8 cellular contexts compared by ENCODE assay signal in the genomic region with DNA sequence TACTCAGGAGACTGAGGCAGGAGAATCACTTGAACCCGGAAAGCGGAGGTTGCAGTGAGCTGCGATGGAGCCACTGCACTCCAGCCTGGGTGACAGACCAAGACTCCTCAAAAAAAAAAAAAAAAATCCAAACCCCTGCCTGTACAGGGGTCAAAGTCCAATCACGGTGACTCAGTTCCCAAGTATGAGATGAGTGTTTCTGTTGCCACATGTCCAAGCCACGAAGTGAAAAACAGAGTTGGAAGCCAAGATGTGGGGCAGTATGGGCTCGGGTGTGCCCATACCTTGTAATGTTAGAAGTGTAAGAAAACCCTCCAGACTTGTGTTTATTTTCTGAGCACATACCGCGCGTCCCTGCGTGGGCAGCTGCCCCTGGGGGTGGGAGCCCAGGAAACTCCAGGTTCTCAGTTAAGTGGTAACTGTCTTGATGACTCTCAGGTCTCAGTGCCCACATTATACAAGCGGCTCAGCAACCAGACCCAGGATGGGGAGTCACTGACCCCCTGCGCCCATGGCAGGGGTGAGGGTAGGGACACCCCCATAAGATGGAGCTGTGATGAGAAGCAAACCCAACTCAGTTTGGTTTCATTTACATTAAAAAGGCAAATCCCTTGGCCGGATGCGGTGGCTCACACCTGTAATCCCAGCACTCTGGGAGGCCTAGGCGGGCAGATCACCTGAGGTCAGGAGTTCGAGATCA. TPM values are rescaled to one million over a fixed set of nuclear protein-coding genes. Genes with fewer than 3 reads are reported as not detected.
DNase-seq lines count a peak whose midpoint lies in the region; ATAC-seq, FAIRE-seq and TF ChIP-seq lines count a peak whose summit lies in the region.

No MANE protein-coding gene starts in this region.

- peak overlapping the region; percentile 82 for H3K9ac ChIP-seq in HepG2 (ENCODE audit: insufficient read depth, low read depth, low read length)

- H3K4me1 ChIP-seq in PC-9 (replicated peaks; ENCODE audit: insufficient read depth) (peaks cover 81% of the 10 kb centered on the region), HepG2 (ENCODE audit: insufficient read depth, low read length) (peaks cover 87% of the 10 kb centered on the region)

- intact Hi-C loops in PC-9 (cut with micrococcal nuclease; ENCODE audit: unreplicated experiment), result loop anchor here (2.0 to 5.0 kb wide), 4 partner anchors 35 to 86 kb away; a partner anchor contains a TSS
- intact Hi-C loops in HepG2 (cut with micrococcal nuclease; ENCODE audit: unreplicated experiment), result loop anchor here (10.0 kb wide), 1 partner anchor 48 kb away; no protein-coding TSS in a partner anchor

- H3K27ac ChIP-seq in PC-9 (peak overlapping the region; percentile 97), HepG2 (ENCODE audit: extremely low read length, insufficient read depth, low read length) (peak overlapping the region; percentile 86)

- no peak for ATAC-seq in GM18505 (IDR thresholded peaks at IDR 0.05; ENCODE audit: unreplicated experiment)
- ATAC-seq in HepG2, result no peak
- no peak for ATAC-seq in GM21528 (IDR thresholded peaks at IDR 0.05; ENCODE audit: low FRiP score, unreplicated experiment)
- no peak for ATAC-seq in HG02759 (IDR thresholded peaks at IDR 0.05; ENCODE audit: unreplicated experiment)
- ATAC-seq in GM18502 (IDR thresholded peaks at IDR 0.05; ENCODE audit: poor library complexity, unreplicated experiment), result no peak

- H3K9me3 ChIP-seq in PC-9 (ENCODE audit: insufficient read depth, low read depth) (peaks cover 8% of the 10 kb centered on the region; the same call in 1 of the 2 replicates), HepG2 (ENCODE audit: low read length) (no peaks in the 10 kb centered on the region)

- peaks cover 25% of the 10 kb centered on the region for H4K20me1 ChIP-seq in PC-9 (ENCODE audit: insufficient read depth)
- peaks cover 15% of the 10 kb centered on the region; the same call in 1 of the 2 replicates for H4K20me1 ChIP-seq in HepG2 (ENCODE audit: insufficient read depth, low read length)

- H2AFZ ChIP-seq in PC-9 (no peak overlapping the region), HepG2 (ENCODE audit: low read length) (no peak overlapping the region)

- TF ChIP-seq POLR2A in GM18505 (IDR thresholded peaks at IDR 0.05; ENCODE audit: borderline replicate concordance, extremely low read depth, insufficient read depth, insufficient read length), result peak; percentile 44
- TF ChIP-seq POLR2A in HepG2 (IDR thresholded peaks at IDR 0.05; ENCODE audit: insufficient read depth in 1 of 2, low read depth in 2 of 2, low read length in 2 of 2), result peak; percentile 41 to 47; a peak in 3 of 4 replicates

- H3K36me3 ChIP-seq in PC-9 (ENCODE audit: low read depth) (no peaks in the 10 kb centered on the region), HepG2 (replicated peaks in 1 of 2; ENCODE audit: control insufficient read depth in 1 of 2, insufficient read depth in 2 of 2, low read length in 2 of 2) (peaks cover 6 to 20% of the 10 kb centered on the region in 2 experiments; a peak in 3 of 5 replicates)

- DNase-seq in PC-9, result peak; percentile 84 to 97
- DNase-seq in astrocyte of the hippocampus (ENCODE audit: low read depth, low spot score), result peak; percentile 98
- DNase-seq in HepG2 (ENCODE audit: low spot score), result peak; percentile 91
- peak; percentile 66 to 86 for DNase-seq in stimulated activated CD8-positive, alpha-beta memory T cell treated with anti-CD3 and anti-CD28 coated beads, Interleukin-7, amount 100 ng/mL, for 48 hours (ENCODE audit: extremely low read depth in 1 of 2, low read depth in 1 of 2)

- POLR2A ChIA-PET in PC-9 (lab: Charles Lee; ENCODE audit: unreplicated experiment), result interaction anchor here (0.5 to 0.7 kb wide), 4 partner anchors 28 to 118 kb away, joined by 3 to 17 read pairs (median 4); no protein-coding TSS in a partner anchor
- POLR2A ChIA-PET in HepG2 (lab: Yijun Ruan, JAX), result interaction anchor here (0.6 to 4.1 kb wide), 9 partner anchors 9 to 167 kb away, joined by 3 to 28 read pairs (median 7); a partner anchor contains a TSS

- peaks cover 19% of the 10 kb centered on the region for H3K79me2 ChIP-seq in PC-9 (ENCODE audit: low read depth)
- H3K79me2 ChIP-seq in HepG2 (ENCODE audit: insufficient read depth, low read length), result peaks cover 11% of the 10 kb centered on the region

- no peak for TF ChIP-seq RAD21 in HepG2 (CRISPR knock-in tag; IDR thresholded peaks at IDR 0.05)

- BruUV-seq in PC-9 (replicated peaks; lab: Mats Ljungman, UMichigan), result no TSS peak
- BruUV-seq in HepG2 (replicated peaks; lab: Mats Ljungman, UMichigan), result no TSS peak

- TF ChIP-seq EP300 in HepG2 (IDR thresholded peaks at IDR 0.05; ENCODE audit: low read depth in 2 of 2, low read length in 2 of 2), result peak in 1 of 2 experiments; percentile 67; a peak in 2 of 4 replicates
- no peak for TF ChIP-seq EP300 in HepG2 (CRISPR knock-in tag; IDR thresholded peaks at IDR 0.05; ENCODE audit: borderline replicate concordance)

- H3K4me2 ChIP-seq in PC-9 (peak overlapping the region; percentile 82), HepG2 (ENCODE audit: low read depth, low read length) (peak overlapping the region; percentile 92)

- TF ChIP-seq CTCF in PC-9 (conservative IDR thresholded peaks at IDR 0.05) (no peak), HepG2 (CRISPR knock-in tag; IDR thresholded peaks at IDR 0.05) (no peak)

- 21% methylated on average over 16 of the region's 16 CpGs for WGBS in HepG2 (ENCODE audit: low lambda C conversion rate)

- no peaks in the 10 kb centered on the region for H3K9me2 ChIP-seq in PC-9 (ENCODE audit: insufficient read depth)

- H3K27me3 ChIP-seq in PC-9 (ENCODE audit: insufficient read depth, low read depth) (no peaks in the 10 kb centered on the region), HepG2 (ENCODE audit: control insufficient read depth in 1 of 2, insufficient read depth in 2 of 2, low read length in 2 of 2) (no peaks in the 10 kb centered on the region)

- H3K4me3 ChIP-seq in PC-9 (peak overlapping the region; percentile 49; the same call in 1 of the 2 replicates), HepG2 (replicated peaks in 1 of 3; ENCODE audit: insufficient read depth in 1 of 3, low read depth in 2 of 3, low read length in 3 of 3) (peak overlapping the region; percentile 18 to 67 (median 30); a peak in 5 of 6 replicates)

- peak; percentile 23 for FAIRE-seq in HepG2 (lab: Jason Lieb, UNC)

- in situ Hi-C loops in HepG2 (cut with HindIII; ENCODE audit: extremely low pct_ligation_motif_present, low pct_unique_long_range_greater_than_20kb), result loop anchor here (5.0 kb wide), 1 partner anchor 35 kb away; a partner anchor contains a TSS

- peaks cover 82% of the 10 kb centered on the region for H3F3A ChIP-seq in PC-9 (ENCODE audit: insufficient read depth, low read depth)

- CTCF ChIA-PET in PC-9 (lab: Charles Lee) (interaction anchor here (0.6 to 0.7 kb wide), 3 partner anchors 53 to 317 kb away, joined by 3 to 4 read pairs (median 3); no protein-coding TSS in a partner anchor), HepG2 (lab: Yijun Ruan, JAX; ENCODE audit: low intra/inter-chr PET ratio, low total read pairs) (no interaction called here)

RNA-seq across cellular contexts. Expression of a gene that starts 1.2 kb away (rescaled TPM):
- total RNA-seq in PC-9 (2021) (465 and 489 TPM in 2 replicates), HepG2 (2016; rRNA removed; fragmentation: Illumina TruSeq; extraction: Trizol) (426 and 535 TPM in 2 replicates)
- 2,785 and 3,522 TPM in 2 replicates for total RNA-seq in HepG2 (2016; cell fraction: cytosol; rRNA removed; fragmentation: Illumina TruSeq; extraction: Trizol; ENCODE audit: low read depth)
- total RNA-seq in HepG2 (2016; cell fraction: insoluble cytoplasmic fraction; rRNA removed; fragmentation: Illumina TruSeq; extraction: Trizol), result 340 and 561 TPM in 2 replicates
- total RNA-seq in HepG2 (2016; cell fraction: membrane; rRNA removed; fragmentation: Illumina TruSeq; extraction: Trizol), result 1,902 and 2,313 TPM in 2 replicates
- 168 and 177 TPM in 2 replicates for total RNA-seq in HepG2 (2016; cell fraction: nucleus; rRNA removed; fragmentation: Illumina TruSeq; extraction: Trizol)
- 613 and 728 TPM in 2 replicates for polyA plus RNA-seq in HepG2 (2011; rRNA removed)
- polyA plus RNA-seq in HepG2 (2011; cell fraction: cytosol; rRNA removed), result 837 and 1,257 TPM in 2 replicates
- polyA plus RNA-seq in HepG2 (2011; cell fraction: nucleus; rRNA removed), result 557 and 562 TPM in 2 replicates
- 539 and 705 TPM in 2 replicates for polyA plus RNA-seq in HepG2 (2012)
- 3,701 and 4,930 TPM in 2 replicates for polyA plus RNA-seq in HepG2 (2016; cell fraction: cytosol; fragmentation: Illumina TruSeq; extraction: Trizol; ENCODE audit: low read depth)
- 454 and 583 TPM in 2 replicates for polyA plus RNA-seq in HepG2 (2016; cell fraction: insoluble cytoplasmic fraction; fragmentation: Illumina TruSeq; extraction: Trizol; ENCODE audit: low read depth)
- 2,313 and 2,706 TPM in 2 replicates for polyA plus RNA-seq in HepG2 (2016; cell fraction: membrane; fragmentation: Illumina TruSeq; extraction: Trizol; ENCODE audit: low read depth)
- 387 and 420 TPM in 2 replicates for polyA plus RNA-seq in HepG2 (2016; cell fraction: nucleus; fragmentation: Illumina TruSeq; extraction: Trizol; ENCODE audit: insufficient read depth, low read depth)
- 195 and 435 TPM in 2 replicates for polyA minus RNA-seq in HepG2 (2011; rRNA and poly(A)+ RNA removed; ENCODE audit: low replicate concordance)
- polyA minus RNA-seq in HepG2 (2011; cell fraction: cytosol; rRNA and poly(A)+ RNA removed), result 211 and 241 TPM in 2 replicates
- 51.6 and 73.4 TPM in 2 replicates for polyA minus RNA-seq in HepG2 (2011; cell fraction: nucleus; rRNA and poly(A)+ RNA removed)

RNA-seq across cellular contexts. Expression of a gene that starts 7.4 kb away (rescaled TPM):
- total RNA-seq in PC-9 (2021) (180 and 237 TPM in 2 replicates), HepG2 (2016; rRNA removed; fragmentation: Illumina TruSeq; extraction: Trizol) (140 TPM in 2 replicates)
- 43.4 and 44.8 TPM in 2 replicates for total RNA-seq in HepG2 (2016; cell fraction: cytosol; rRNA removed; fragmentation: Illumina TruSeq; extraction: Trizol; ENCODE audit: low read depth)
- total RNA-seq in HepG2 (2016; cell fraction: insoluble cytoplasmic fraction; rRNA removed; fragmentation: Illumina TruSeq; extraction: Trizol), result 135 and 141 TPM in 2 replicates
- total RNA-seq in HepG2 (2016; cell fraction: membrane; rRNA removed; fragmentation: Illumina TruSeq; extraction: Trizol), result 89.0 and 92.5 TPM in 2 replicates
- total RNA-seq in HepG2 (2016; cell fraction: nucleus; rRNA removed; fragmentation: Illumina TruSeq; extraction: Trizol), result 54.0 and 55.3 TPM in 2 replicates
- 272 and 305 TPM in 2 replicates for polyA plus RNA-seq in HepG2 (2011; rRNA removed)
- 222 and 337 TPM in 2 replicates for polyA plus RNA-seq in HepG2 (2011; cell fraction: cytosol; rRNA removed)
- 150 and 188 TPM in 2 replicates for polyA plus RNA-seq in HepG2 (2011; cell fraction: nucleus; rRNA removed)
- 201 and 222 TPM in 2 replicates for polyA plus RNA-seq in HepG2 (2012)
- polyA plus RNA-seq in HepG2 (2016; cell fraction: cytosol; fragmentation: Illumina TruSeq; extraction: Trizol; ENCODE audit: low read depth), result 94.9 and 102 TPM in 2 replicates
- polyA plus RNA-seq in HepG2 (2016; cell fraction: insoluble cytoplasmic fraction; fragmentation: Illumina TruSeq; extraction: Trizol; ENCODE audit: low read depth), result 246 and 282 TPM in 2 replicates
- polyA plus RNA-seq in HepG2 (2016; cell fraction: membrane; fragmentation: Illumina TruSeq; extraction: Trizol; ENCODE audit: low read depth), result 145 and 159 TPM in 2 replicates
- polyA plus RNA-seq in HepG2 (2016; cell fraction: nucleus; fragmentation: Illumina TruSeq; extraction: Trizol; ENCODE audit: insufficient read depth, low read depth), result 179 TPM in 2 replicates
- polyA minus RNA-seq in HepG2 (2011; rRNA and poly(A)+ RNA removed; ENCODE audit: low replicate concordance), result 343 and 389 TPM in 2 replicates
- polyA minus RNA-seq in HepG2 (2011; cell fraction: cytosol; rRNA and poly(A)+ RNA removed), result 104 and 129 TPM in 2 replicates
- polyA minus RNA-seq in HepG2 (2011; cell fraction: nucleus; rRNA and poly(A)+ RNA removed), result 39.5 and 42.0 TPM in 2 replicates

RNA-seq across cellular contexts. Expression of a gene that starts 35.6 kb away (rescaled TPM):
- total RNA-seq in PC-9 (2021), result 20.2 and 20.6 TPM in 2 replicates
- total RNA-seq in HepG2 (2016; rRNA removed; fragmentation: Illumina TruSeq; extraction: Trizol), result 0.48 and 0.84 TPM in 2 replicates
- 0.35 and 0.51 TPM in 2 replicates for total RNA-seq in HepG2 (2016; cell fraction: cytosol; rRNA removed; fragmentation: Illumina TruSeq; extraction: Trizol; ENCODE audit: low read depth)
- total RNA-seq in HepG2 (2016; cell fraction: insoluble cytoplasmic fraction; rRNA removed; fragmentation: Illumina TruSeq; extraction: Trizol), result 0.16 and 0.50 TPM in 2 replicates
- total RNA-seq in HepG2 (2016; cell fraction: membrane; rRNA removed; fragmentation: Illumina TruSeq; extraction: Trizol), result 0.38 and 0.40 TPM in 2 replicates
- total RNA-seq in HepG2 (2016; cell fraction: nucleus; rRNA removed; fragmentation: Illumina TruSeq; extraction: Trizol), result 0.28 and 0.63 TPM in 2 replicates
- polyA plus RNA-seq in HepG2 (2011; rRNA removed), result 32.0 and 40.3 TPM in 2 replicates
- polyA plus RNA-seq in HepG2 (2011; cell fraction: cytosol; rRNA removed), result 17.7 and 31.9 TPM in 2 replicates
- polyA plus RNA-seq in HepG2 (2011; cell fraction: nucleus; rRNA removed), result 222 and 325 TPM in 2 replicates
- polyA plus RNA-seq in HepG2 (2012), result 21.8 and 23.4 TPM in 2 replicates
- polyA plus RNA-seq in HepG2 (2016; cell fraction: cytosol; fragmentation: Illumina TruSeq; extraction: Trizol; ENCODE audit: low read depth), result not detected in 2 replicates
- polyA plus RNA-seq in HepG2 (2016; cell fraction: insoluble cytoplasmic fraction; fragmentation: Illumina TruSeq; extraction: Trizol; ENCODE audit: low read depth), result 0.41 and 0.69 TPM in 2 replicates
- polyA plus RNA-seq in HepG2 (2016; cell fraction: membrane; fragmentation: Illumina TruSeq; extraction: Trizol; ENCODE audit: low read depth), result not detected in 2 replicates
- 1.5 TPM in 2 replicates for polyA plus RNA-seq in HepG2 (2016; cell fraction: nucleus; fragmentation: Illumina TruSeq; extraction: Trizol; ENCODE audit: insufficient read depth, low read depth)
- polyA minus RNA-seq in HepG2 (2011; rRNA and poly(A)+ RNA removed; ENCODE audit: low replicate concordance), result 18.3 and 37.9 TPM in 2 replicates
- 19.3 and 20.1 TPM in 2 replicates for polyA minus RNA-seq in HepG2 (2011; cell fraction: cytosol; rRNA and poly(A)+ RNA removed)
- 25.0 and 29.0 TPM in 2 replicates for polyA minus RNA-seq in HepG2 (2011; cell fraction: nucleus; rRNA and poly(A)+ RNA removed)

Comparison
In these comparisons a context has a peak if more than half of its experiments do, and no peak if none do; other contexts are left out.
1. RNA of a gene that starts 35.6 kb away (total RNA-seq): 20.2 to 20.6 TPM in PC-9; 0.16 to 0.84 TPM in HepG2; every median in the first group is over 10 times any median in the second.
2. Peak in every context shown above with its lines, with median percentiles within 50 percentile points of each other: DNase-seq.